In the genomic region with DNA sequence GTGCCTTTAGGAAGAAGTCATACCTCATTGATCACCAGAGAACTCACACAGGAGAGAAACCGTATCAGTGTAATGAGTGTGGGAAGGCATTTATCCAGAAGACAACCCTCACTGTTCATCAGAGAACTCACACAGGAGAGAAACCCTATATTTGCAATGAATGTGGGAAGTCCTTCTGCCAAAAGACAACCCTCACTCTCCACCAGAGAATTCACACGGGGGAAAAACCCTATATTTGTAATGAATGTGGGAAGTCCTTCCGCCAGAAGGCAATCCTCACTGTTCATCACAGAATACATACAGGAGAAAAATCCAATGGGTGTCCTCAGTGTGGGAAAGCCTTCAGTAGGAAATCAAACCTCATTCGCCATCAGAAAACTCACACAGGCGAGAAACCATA, we compare ENCODE assay signal across 21 cellular contexts. TPM values are rescaled to one million over a fixed set of nuclear protein-coding genes. Genes with fewer than 3 reads are reported as not detected.
DNase-seq lines count a peak whose midpoint lies in the region; ATAC-seq, FAIRE-seq and TF ChIP-seq lines count a peak whose summit lies in the region.
"Had no signal": no experiment of that assay in that cellular context is flagged by ENCODE, and none has a peak within 500 bp of the region (broad histone marks: within the 10 kb centered on the region; RNA-seq: fewer than 3 reads in every experiment).

No MANE protein-coding gene starts in this region.

- no peak overlapping the region for H3K27ac ChIP-seq in HCT116 (ENCODE audit: low read depth, low read length)
- H3K27ac ChIP-seq in GM12878 (ENCODE audit: control insufficient read depth, insufficient read depth), result no peak overlapping the region
- no peak overlapping the region for H3K27ac ChIP-seq in subcutaneous abdominal adipose tissue (ENCODE audit: low read depth, low read length)
- H3K27ac ChIP-seq in caudate nucleus (ENCODE audit: low read depth, low read length), result no peak overlapping the region
- H3K27ac ChIP-seq: C4-2B, GM23248 had no signal

- RAD21 ChIA-PET in HCT116 (lab: Charles Lee; ENCODE audit: low non-redundant PET in 1 of 2, low total read pairs in 2 of 2, uncharacterized antibody in 2 of 2, unreplicated experiment in 2 of 2) (no interaction called here), GM12878 (lab: Charles Lee; ENCODE audit: unreplicated experiment) (no interaction called here)

- H3K36me3 ChIP-seq in HCT116 (ENCODE audit: control insufficient read depth in 1 of 2, insufficient read depth in 2 of 2, low read length in 2 of 2), result no peaks in the 10 kb centered on the region
- H3K36me3 ChIP-seq in GM12878 (ENCODE audit: control insufficient read depth in 2 of 2, insufficient read depth in 2 of 2, low read length in 1 of 2), result no peaks in the 10 kb centered on the region
- peaks cover 0 to 40% (median 8%) of the 10 kb centered on the region in 5 donors for H3K36me3 ChIP-seq in subcutaneous abdominal adipose tissue (ENCODE audit: control insufficient read depth in 5 of 5, insufficient read depth in 5 of 5, low read length in 5 of 5)

- no peak for FAIRE-seq in GM12878 (lab: Jason Lieb, UNC)
- FAIRE-seq: D721Med, G401.6, GM12892 had no signal

- H3K9me3 ChIP-seq in HCT116 (ENCODE audit: control insufficient read depth in 1 of 2, insufficient read depth in 1 of 2, low read depth in 1 of 2, low read length in 2 of 2) (peaks cover 21 to 27% of the 10 kb centered on the region in 2 experiments; a peak in 2 of 4 replicates), GM12878 (replicated peaks; ENCODE audit: control insufficient read depth, insufficient read depth, low read length) (peaks cover 15% of the 10 kb centered on the region), subcutaneous abdominal adipose tissue (ENCODE audit: control insufficient read depth in 5 of 5, low read length in 5 of 5) (peaks cover 58 to 95% (median 89%) of the 10 kb centered on the region in 5 donors)

- 93% methylated on average over 5 of the region's 5 CpGs for WGBS in GM12878 (ENCODE audit: insufficient coverage, insufficient replicate concordance, low lambda C conversion rate, missing lambda C conversion rate)

- no peak overlapping the region for H2AFZ ChIP-seq in HCT116 (ENCODE audit: low read depth, low read length, poor library complexity, severe bottlenecking)
- no peak overlapping the region for H2AFZ ChIP-seq in GM12878 (ENCODE audit: control insufficient read depth, low read depth, low read length)
- H2AFZ ChIP-seq: GM23248 had no signal

- SMC1A ChIA-PET in GM12878 (lab: Charles Lee; ENCODE audit: uncharacterized antibody, unreplicated experiment), result no interaction called here

- intact Hi-C loops in HCT116 (cut with micrococcal nuclease), result no loop called here
- intact Hi-C loops in GM12878 (cut with micrococcal nuclease; ENCODE audit: unreplicated experiment), result no loop called here

- H3K4me3 ChIP-seq in HCT116 (replicated peaks in 1 of 2; ENCODE audit: low read depth in 1 of 2, low read length in 2 of 2) (no peak overlapping the region), GM12878 (no peak overlapping the region), fibroblast of mammary gland (ENCODE audit: control insufficient read depth, low read depth, low read length) (no peak overlapping the region), subcutaneous abdominal adipose tissue (ENCODE audit: low read depth in 1 of 5, low read length in 5 of 5) (peak overlapping the region; percentile 20 to 57 (median 38))
- H3K4me3 ChIP-seq: GM23248 had no signal

- no peaks in the 10 kb centered on the region for H3K27me3 ChIP-seq in HCT116 (ENCODE audit: insufficient read depth, low read length)
- H3K27me3 ChIP-seq in GM12878 (replicated peaks in 1 of 2; ENCODE audit: control insufficient read depth in 2 of 2, insufficient read depth in 2 of 2, low read length in 1 of 2), result no peaks in the 10 kb centered on the region
- no peaks in the 10 kb centered on the region for H3K27me3 ChIP-seq in subcutaneous abdominal adipose tissue (ENCODE audit: control insufficient read depth in 5 of 5, insufficient read depth in 4 of 5, low read length in 5 of 5)

- H3K9ac ChIP-seq in HCT116 (ENCODE audit: low read length) (no peak overlapping the region), GM12878 (ENCODE audit: control insufficient read depth, insufficient read depth, low read length) (no peak overlapping the region), subcutaneous abdominal adipose tissue (ENCODE audit: low read length in 5 of 5) (peak overlapping the region in 1 of 5 donors; percentile 21)
- H3K9ac ChIP-seq: GM23248 had no signal

- no peak for TF ChIP-seq EP300 in GM12878 (IDR thresholded peaks at IDR 0.05; ENCODE audit: borderline replicate concordance in 1 of 2, control insufficient read depth in 1 of 2, low read depth in 2 of 2, low read length in 2 of 2)

- H3K4me2 ChIP-seq in HCT116 (ENCODE audit: low read length) (no peak overlapping the region), GM12878 (ENCODE audit: control insufficient read depth, insufficient read depth) (no peak overlapping the region)

- ATAC-seq in HCT116 (no peak), GM12878 (no peak), GM21737 (IDR thresholded peaks at IDR 0.05; ENCODE audit: unreplicated experiment) (no peak)

- H3K9me2 ChIP-seq in HCT116 (ENCODE audit: insufficient read depth), result no peaks in the 10 kb centered on the region

- CTCF ChIA-PET in HCT116 (lab: Charles Lee), result no interaction called here
- CTCF ChIA-PET in GM12878 (lab: Yijun Ruan, JAX), result no interaction called here

- TF ChIP-seq POLR2A in HCT116 (IDR thresholded peaks at IDR 0.05; ENCODE audit: borderline replicate concordance, extremely low read depth, insufficient read depth, insufficient read length) (no peak), GM12878 (IDR thresholded peaks at IDR 0.05; ENCODE audit: low read depth, low read length) (no peak)

- POLR2A ChIA-PET in HCT116 (lab: Charles Lee) (no interaction called here), GM12878 (lab: Charles Lee) (no interaction called here)

- DNase-seq in HCT116 (ENCODE audit: low read depth, low spot score) (no peak), GM12878 (ENCODE audit: low read depth, low spot score) (no peak), fibroblast of mammary gland (ENCODE audit: low read depth) (peak; percentile 3), HuH-7 (ENCODE audit: low spot score) (no peak), caudate nucleus (lab: John Stamatoyannopoulos, UW) (no peak)
- DNase-seq: ACHN; CD4-positive, alpha-beta memory T cell; COR-L47; DMS153; DMS79 treated with DMSO at 0.1 percent for 48 hours; EL; GM23248; H9; HFFc6 had no signal

- no peak for TF ChIP-seq CTCF in HCT116 (IDR thresholded peaks at IDR 0.05 in 2 of 3, conservative IDR thresholded peaks at IDR 0.05 in 1 of 3; ENCODE audit: borderline replicate concordance in 1 of 3, insufficient read depth in 1 of 3, low read depth in 2 of 3, low read length in 2 of 3)
- no peak for TF ChIP-seq CTCF in GM12878 (IDR thresholded peaks at IDR 0.05 in 2 of 3, conservative IDR thresholded peaks at IDR 0.05 in 1 of 3; ENCODE audit: control insufficient read depth in 2 of 3, extremely low read depth in 1 of 3, insufficient read depth in 1 of 3, low read depth in 3 of 3, low read length in 3 of 3)
- no peak for TF ChIP-seq CTCF in fibroblast of mammary gland (conservative IDR thresholded peaks at IDR 0.05; ENCODE audit: control insufficient read depth, insufficient read depth, low read depth, low read length)

- no peak for TF ChIP-seq RAD21 in HCT116 (IDR thresholded peaks at IDR 0.05; ENCODE audit: low read depth)
- no peak for TF ChIP-seq RAD21 in GM12878 (IDR thresholded peaks at IDR 0.05; ENCODE audit: insufficient read depth, low read depth, low read length)

- H3K4me1 ChIP-seq in HCT116 (ENCODE audit: control insufficient read depth in 1 of 2, insufficient read depth in 2 of 2, low read length in 2 of 2) (no peaks in the 10 kb centered on the region), GM12878 (ENCODE audit: control insufficient read depth, insufficient read depth, low read length) (no peaks in the 10 kb centered on the region), subcutaneous abdominal adipose tissue (ENCODE audit: control insufficient read depth in 5 of 5, insufficient read depth in 5 of 5, low read length in 5 of 5) (peaks cover 0 to 9% (median 0%) of the 10 kb centered on the region in 5 donors)

- H4K20me1 ChIP-seq in HCT116 (ENCODE audit: insufficient read depth) (no peaks in the 10 kb centered on the region), GM12878 (ENCODE audit: control insufficient read depth, insufficient read depth) (no peaks in the 10 kb centered on the region)

- no peaks in the 10 kb centered on the region for H3K79me2 ChIP-seq in HCT116 (ENCODE audit: insufficient read depth, low read length)
- no peaks in the 10 kb centered on the region for H3K79me2 ChIP-seq in GM12878 (ENCODE audit: control insufficient read depth, insufficient read depth, low read length)

- in situ Hi-C loops in GM12878 (cut with MboI), result no loop called here

- BruUV-seq in HCT116 (replicated peaks; lab: Mats Ljungman, UMichigan) (no TSS peak), GM12878 (replicated peaks; lab: Mats Ljungman, UMichigan) (TSS peak; percentile 57)

RNA-seq across cellular contexts. Expression of a gene that starts 21.9 kb away (rescaled TPM):
- total RNA-seq in HCT116 (2021; ENCODE audit: unreplicated experiment), result not detected
- not detected in 2 replicates for polyA plus RNA-seq in HCT116 (2012)
- 15.8 and 18.9 TPM in 2 replicates for total RNA-seq in GM12878 (2013; cell fraction: nucleolus; rRNA removed)
- total RNA-seq in GM12878 (2014; rRNA removed), result 0.16 and 0.45 TPM in 2 replicates
- 0.69 and 0.72 TPM in 2 replicates for total RNA-seq in GM12878 (2014; rRNA removed; fragmentation: Illumina TruSeq; extraction: Trizol)
- total RNA-seq in GM12878 (2021), result 0.45 and 0.62 TPM in 2 replicates
- 1.7 TPM for polyA plus RNA-seq in GM12878 (2011; ENCODE audit: low read depth)
- 0.60 and 0.86 TPM in 2 replicates for polyA plus RNA-seq in GM12878 (2011; rRNA removed)
- 0.42 and 0.47 TPM in 2 replicates for polyA plus RNA-seq in GM12878 (2011; cell fraction: cytosol; rRNA removed)
- 1.2 TPM in 2 replicates for polyA plus RNA-seq in GM12878 (2011; cell fraction: nucleus; rRNA removed)
- polyA plus RNA-seq in GM12878 (2012), result 2.5 and 2.8 TPM in 2 replicates
- polyA plus RNA-seq in GM12878 (2014; fragmentation: Illumina TruSeq; extraction: Trizol), result 0.14 and 0.37 TPM in 2 replicates
- under 1 TPM; 0.02 to 0.61 TPM for polyA plus RNA-seq in GM12878 (2014; fragmentation: Nextera tagmentation; extraction: Ambion mirVana)
- 0.13 and 0.24 TPM in 2 replicates for polyA plus RNA-seq in GM12878 (2014; rRNA removed)
- under 1 TPM; 0.51 to 0.74 TPM for polyA plus RNA-seq in GM12878 (2016; fragmentation: Nextera tagmentation; extraction: Ambion mirVana)
- polyA minus RNA-seq in GM12878 (2011; rRNA and poly(A)+ RNA removed), result 1.4 and 1.5 TPM in 2 replicates
- polyA minus RNA-seq in GM12878 (2011; cell fraction: cytosol; rRNA and poly(A)+ RNA removed), result not detected in 2 replicates
- polyA minus RNA-seq in GM12878 (2011; cell fraction: nucleus; rRNA and poly(A)+ RNA removed), result 1.7 and 2.1 TPM in 2 replicates
- total RNA-seq: HT1080 had no signal

RNA-seq across cellular contexts. Expression of a gene that starts 39.6 kb away (rescaled TPM):
- total RNA-seq in HCT116 (2021; ENCODE audit: unreplicated experiment), result 0.34 TPM
- polyA plus RNA-seq in HCT116 (2012), result 0.21 and 0.22 TPM in 2 replicates
- total RNA-seq in GM12878 (2013; cell fraction: nucleolus; rRNA removed), result 29.8 and 30.2 TPM in 2 replicates
- total RNA-seq in GM12878 (2014; rRNA removed), result 2.1 and 2.6 TPM in 2 replicates
- total RNA-seq in GM12878 (2014; rRNA removed; fragmentation: Illumina TruSeq; extraction: Trizol), result 3.5 and 3.6 TPM in 2 replicates
- total RNA-seq in GM12878 (2021), result 2.8 and 3.0 TPM in 2 replicates
- 3.5 TPM for polyA plus RNA-seq in GM12878 (2011; ENCODE audit: low read depth)
- polyA plus RNA-seq in GM12878 (2011; rRNA removed), result 4.5 and 5.1 TPM in 2 replicates
- 1.3 and 1.7 TPM in 2 replicates for polyA plus RNA-seq in GM12878 (2011; cell fraction: cytosol; rRNA removed)
- 3.6 and 3.8 TPM in 2 replicates for polyA plus RNA-seq in GM12878 (2011; cell fraction: nucleus; rRNA removed)
- polyA plus RNA-seq in GM12878 (2012), result 4.0 and 4.4 TPM in 2 replicates
- polyA plus RNA-seq in GM12878 (2014; fragmentation: Illumina TruSeq; extraction: Trizol), result 2.2 TPM in 2 replicates
- 1 to 10 TPM; 1.2 to 1.3 TPM for polyA plus RNA-seq in GM12878 (2014; fragmentation: Nextera tagmentation; extraction: Ambion mirVana)
- 2.0 and 4.0 TPM in 2 replicates for polyA plus RNA-seq in GM12878 (2014; rRNA removed)
- polyA plus RNA-seq in GM12878 (2016; fragmentation: Nextera tagmentation; extraction: Ambion mirVana), result 1 to 10 TPM; 1.8 to 2.2 TPM
- polyA minus RNA-seq in GM12878 (2011; rRNA and poly(A)+ RNA removed), result 3.0 and 3.2 TPM in 2 replicates
- 1.9 and 2.8 TPM in 2 replicates for polyA minus RNA-seq in GM12878 (2011; cell fraction: cytosol; rRNA and poly(A)+ RNA removed)
- 1.9 and 3.3 TPM in 2 replicates for polyA minus RNA-seq in GM12878 (2011; cell fraction: nucleus; rRNA and poly(A)+ RNA removed)

RNA-seq across cellular contexts. Expression of a gene that starts 54.0 kb away (rescaled TPM):
- total RNA-seq in HCT116 (2021; ENCODE audit: unreplicated experiment), result 0.30 TPM
- polyA plus RNA-seq in HCT116 (2012), result not detected in 2 replicates
- 53.3 and 57.2 TPM in 2 replicates for total RNA-seq in GM12878 (2013; cell fraction: nucleolus; rRNA removed)
- 5.8 and 6.1 TPM in 2 replicates for total RNA-seq in GM12878 (2014; rRNA removed)
- total RNA-seq in GM12878 (2014; rRNA removed; fragmentation: Illumina TruSeq; extraction: Trizol), result 5.3 and 5.4 TPM in 2 replicates
- total RNA-seq in GM12878 (2021), result 5.4 and 6.9 TPM in 2 replicates
- polyA plus RNA-seq in GM12878 (2011; ENCODE audit: low read depth), result 3.8 TPM
- polyA plus RNA-seq in GM12878 (2011; rRNA removed), result 12.5 and 19.6 TPM in 2 replicates
- polyA plus RNA-seq in GM12878 (2011; cell fraction: cytosol; rRNA removed), result 6.1 and 6.2 TPM in 2 replicates
- 11.6 and 12.3 TPM in 2 replicates for polyA plus RNA-seq in GM12878 (2011; cell fraction: nucleus; rRNA removed)
- polyA plus RNA-seq in GM12878 (2012), result 6.6 and 6.8 TPM in 2 replicates
- polyA plus RNA-seq in GM12878 (2014; fragmentation: Illumina TruSeq; extraction: Trizol), result 4.6 and 6.6 TPM in 2 replicates
- 1 to 10 TPM; 1.8 to 2.7 TPM for polyA plus RNA-seq in GM12878 (2014; fragmentation: Nextera tagmentation; extraction: Ambion mirVana)
- 3.8 and 4.5 TPM in 2 replicates for polyA plus RNA-seq in GM12878 (2014; rRNA removed)
- polyA plus RNA-seq in GM12878 (2016; fragmentation: Nextera tagmentation; extraction: Ambion mirVana), result 1 to 10 TPM; 2.4 TPM
- polyA minus RNA-seq in GM12878 (2011; rRNA and poly(A)+ RNA removed), result 4.5 and 18.1 TPM in 2 replicates
- polyA minus RNA-seq in GM12878 (2011; cell fraction: cytosol; rRNA and poly(A)+ RNA removed), result 4.2 and 5.5 TPM in 2 replicates
- polyA minus RNA-seq in GM12878 (2011; cell fraction: nucleus; rRNA and poly(A)+ RNA removed), result 3.4 and 4.7 TPM in 2 replicates

Comparison
In these comparisons a context has a peak if more than half of its experiments do, and no peak if none do; other contexts are left out.
1. H3K4me3 ChIP-seq: peak in subcutaneous abdominal adipose tissue (5 of 5); none in HCT116 (0 of 2), GM12878 (single experiment) and fibroblast of mammary gland (single experiment).